Comparison of ENCODE assay signal across 20 cellular contexts in genomic region chr5:157877821-157878220, GRCh38. TPM values are rescaled to one million over a fixed set of nuclear protein-coding genes. Genes with fewer than 3 reads are reported as not detected.
DNase-seq lines count a peak whose midpoint lies in the region; ATAC-seq and FAIRE-seq lines count a peak whose summit lies in the region.
"Had no signal": no experiment of that assay in that cellular context is flagged by ENCODE, and none has a peak within 500 bp of the region (broad histone marks: within the 10 kb centered on the region; RNA-seq: fewer than 3 reads in every experiment).

No MANE protein-coding gene starts in this region.

- peaks cover 3% of the 10 kb centered on the region for H3K4me1 Mint-ChIP-seq in T-helper 2 cell treated with Interferon-gamma antibody and Interleukin-4, amounts not matched to agents 5 μg/mL and 100 μg/mL, for 36 hours (ENCODE audit: low read depth)

- H3K9me3 Mint-ChIP-seq in T-helper 2 cell treated with Interferon-gamma antibody and Interleukin-4, amounts not matched to agents 5 μg/mL and 100 μg/mL, for 36 hours, result no peaks in the 10 kb centered on the region

- H4K5ac ChIP-seq in mesendoderm (ENCODE audit: low read length), result no peak overlapping the region

- H3K36me3 Mint-ChIP-seq in T-helper 2 cell treated with Interferon-gamma antibody and Interleukin-4, amounts not matched to agents 5 μg/mL and 100 μg/mL, for 36 hours (ENCODE audit: low read depth), result no peaks in the 10 kb centered on the region

- H2AK5ac ChIP-seq in mesendoderm (ENCODE audit: low read length), result no peak overlapping the region

- H3K4me1 ChIP-seq in adipocyte (ENCODE audit: control insufficient read depth, insufficient read depth, low read length) (no peaks in the 10 kb centered on the region), mesendoderm (ENCODE audit: control insufficient read depth, low read depth, low read length) (no peaks in the 10 kb centered on the region)

- H3K9ac ChIP-seq in adipocyte (ENCODE audit: low read length) (no peak overlapping the region), mesendoderm (ENCODE audit: low read length) (no peak overlapping the region)

- H3K4me3 ChIP-seq in adipocyte (ENCODE audit: low read length), result no peak overlapping the region
- H3K4me3 ChIP-seq in mesendoderm (ENCODE audit: low read length), result no peak overlapping the region

- H3K23ac ChIP-seq in mesendoderm (ENCODE audit: low read length), result no peak overlapping the region

- no peak overlapping the region for H2BK15ac ChIP-seq in mesendoderm (replicated peaks; ENCODE audit: low read depth)

- no CpG with 5 or more reads among the region's 2 CpGs for WGBS in mesendoderm (ENCODE audit: extremely low coverage, insufficient coverage, low lambda C conversion rate)

- no peak overlapping the region for H2BK5ac ChIP-seq in mesendoderm (ENCODE audit: low read length)

- peaks cover 2% of the 10 kb centered on the region for H3K27me3 Mint-ChIP-seq in T-helper 2 cell treated with Interferon-gamma antibody and Interleukin-4, amounts not matched to agents 5 μg/mL and 100 μg/mL, for 36 hours (ENCODE audit: low read depth)
- H3K27me3 Mint-ChIP-seq: IgD-negative memory B cell had no signal

- no peak overlapping the region for H3K4me2 ChIP-seq in mesendoderm (ENCODE audit: low read length)

- H4K8ac ChIP-seq in mesendoderm (ENCODE audit: low read depth, low read length), result no peak overlapping the region

- no peak overlapping the region for H3K4me3 Mint-ChIP-seq in T-helper 2 cell treated with Interferon-gamma antibody and Interleukin-4, amounts not matched to agents 5 μg/mL and 100 μg/mL, for 36 hours
- H3K4me3 Mint-ChIP-seq: IgD-negative memory B cell had no signal

- H3K27me3 ChIP-seq in adipocyte (replicated peaks; ENCODE audit: control insufficient read depth, insufficient read depth, low read length) (no peaks in the 10 kb centered on the region), mesendoderm (ENCODE audit: insufficient read depth, low read length, poor library complexity) (no peaks in the 10 kb centered on the region)

- ATAC-seq in HG02938 (IDR thresholded peaks at IDR 0.05; ENCODE audit: unreplicated experiment), result no peak
- ATAC-seq: SK-N-SH treated with all-trans-retinoic acid at 6 μM for 48 hours had no signal

- no peak overlapping the region for H2BK120ac ChIP-seq in mesendoderm (ENCODE audit: low read depth, low read length)

- H3K36me3 ChIP-seq in adipocyte (ENCODE audit: control insufficient read depth, insufficient read depth, low read length, severe bottlenecking) (no peaks in the 10 kb centered on the region), mesendoderm (ENCODE audit: control insufficient read depth, insufficient read depth, low read length) (no peaks in the 10 kb centered on the region)

- no peak for FAIRE-seq in RCC 7860 (lab: Jason Lieb, UNC)
- FAIRE-seq: GM19239, H54 had no signal

- no peaks in the 10 kb centered on the region for H3K79me2 ChIP-seq in mesendoderm (ENCODE audit: control insufficient read depth, insufficient read depth, low read length)

- H3K27ac ChIP-seq in mesendoderm (ENCODE audit: low read depth, low read length), result no peak overlapping the region
- H3K27ac ChIP-seq: C4-2B had no signal

- peak overlapping the region; percentile 17 for H3K27ac Mint-ChIP-seq in T-helper 2 cell treated with Interferon-gamma antibody and Interleukin-4, amounts not matched to agents 5 μg/mL and 100 μg/mL, for 36 hours
- H3K27ac Mint-ChIP-seq: IgD-negative memory B cell had no signal

- H3K18ac ChIP-seq in mesendoderm (ENCODE audit: low read length), result no peak overlapping the region

- no peak for DNase-seq in T-helper 2 cell treated with Interferon-gamma antibody and Interleukin-4, amounts not matched to agents 5 μg/mL and 100 μg/mL, for 36 hours (ENCODE audit: low spot score)
- DNase-seq in T-helper 2 cell (no peak), MV-4-11 (lab: John Stamatoyannopoulos, UW) (peak; percentile 63), adipocyte (ENCODE audit: low read depth) (peak; percentile 38), C1 segment of cervical spinal cord (lab: John Stamatoyannopoulos, UW) (no peak), mesendoderm (no peak), RCC 7860 (ENCODE audit: low spot score) (no peak)
- DNase-seq: DMS 273 treated with DMSO at 0.1 percent for 48 hours, NCI-H1436, NCI-H2029, NCI-H2171, NCI-H446 treated with DMSO at 0.1 percent for 48 hours, NCI-H774, SHP77 treated with DMSO at 0.1 percent for 48 hours had no signal

- H3K56ac ChIP-seq in mesendoderm (ENCODE audit: low read length), result no peak overlapping the region

- H3K4ac ChIP-seq in mesendoderm (ENCODE audit: low read depth, low read length), result no peak overlapping the region

- no peaks in the 10 kb centered on the region for H3K79me1 ChIP-seq in mesendoderm (ENCODE audit: low read length)

- no peaks in the 10 kb centered on the region for H3K9me3 ChIP-seq in adipocyte (ENCODE audit: control insufficient read depth, low read length)

RNA-seq across cellular contexts. Expression of gene CLINT1, which starts 18.9 kb away (rescaled TPM):
- polyA plus RNA-seq in mesendoderm (2013, experiment 1 of 2), result 91.6 TPM
- 89.6 TPM for polyA plus RNA-seq in mesendoderm (2013, experiment 2 of 2)

Comparison
In these comparisons a context has a peak if more than half of its experiments do, and no peak if none do; other contexts are left out.
1. DNase-seq: peak in MV-4-11 (single experiment) and adipocyte (single experiment); none in T-helper 2 cell treated with Interferon-gamma antibody and Interleukin-4, amounts not matched to agents 5 μg/mL and 100 μg/mL, for 36 hours (single experiment), T-helper 2 cell (0 of 5), C1 segment of cervical spinal cord (0 of 14), mesendoderm (single experiment) and RCC 7860 (single experiment).